ENCODE assay signal across 12 cellular contexts in genomic region chr10:43221419-43222293, GRCh38. TPM values are rescaled to one million over a fixed set of nuclear protein-coding genes. Genes with fewer than 3 reads are reported as not detected.
A peak's percentile ranks its signal among the peaks of the same experiment; 100 is the strongest.
DNase-seq lines count a peak whose midpoint lies in the region; ATAC-seq and TF ChIP-seq lines count a peak whose summit lies in the region.
"Had no signal": no experiment of that assay in that cellular context is flagged by ENCODE, and none has a peak within 500 bp of the region (broad histone marks: within the 10 kb centered on the region; RNA-seq: fewer than 3 reads in every experiment).

No MANE protein-coding gene starts in this region.

- H3K4me1 ChIP-seq in tibial artery (peaks cover 0 to 16% (median 0%) of the 10 kb centered on the region in 4 donors), GM23248 (ENCODE audit: insufficient read depth) (peaks cover 8% of the 10 kb centered on the region; the same call in 1 of the 2 replicates), esophagus squamous epithelium (no peaks in the 10 kb centered on the region)

- H4K20me1 ChIP-seq in GM23248 (ENCODE audit: insufficient read depth): no peaks in the 10 kb centered on the region

- no peaks in the 10 kb centered on the region for H3K79me2 ChIP-seq in GM23248 (ENCODE audit: insufficient read depth)

- ATAC-seq in SK-N-SH treated with all-trans-retinoic acid at 6 μM for 48 hours: peak; percentile 59; the same call in 2 of the 3 replicates

- TF ChIP-seq CTCF in tibial artery (IDR thresholded peaks at IDR 0.05): no peak
- TF ChIP-seq CTCF in esophagus squamous epithelium (IDR thresholded peaks at IDR 0.05): no peak

- in situ Hi-C loops in GM23248 (cut with MboI): no loop called here

- intact Hi-C loops in cardiac septum (cut with DNase I) (no loop called here), tibial artery (cut with DNase I; ENCODE audit: low total_unique reads) (no loop called here), esophagus squamous epithelium (cut with DNase I) (no loop called here)

- H3K4me2 ChIP-seq in GM23248 (ENCODE audit: unreplicated experiment): no peak overlapping the region

- no peaks in the 10 kb centered on the region for H3K9me3 ChIP-seq in tibial artery
- no peaks in the 10 kb centered on the region for H3K9me3 ChIP-seq in GM23248 (ENCODE audit: low read depth)
- H3K9me3 ChIP-seq in esophagus squamous epithelium: no peaks in the 10 kb centered on the region

- H3F3A ChIP-seq in GM23248 (ENCODE audit: insufficient read depth): peaks cover 7% of the 10 kb centered on the region; the same call in 1 of the 2 replicates

- DNase-seq in activated gamma-delta T cell treated with Interleukin-2 at 50 U/mL for 16 hours (peak; percentile 2), activated gamma-delta T cell (lab: John Stamatoyannopoulos, UW) (no peak), cardiac septum (ENCODE audit: low spot score) (peak; percentile 72), tibial artery (peak; percentile 7 to 47), GOT3 (lab: John Stamatoyannopoulos, UW) (no peak), GM23248 (no peak), esophagus squamous epithelium (lab: John Stamatoyannopoulos, UW) (no peak)
- DNase-seq: NCI-H1417 treated with DMSO at 0.1 percent for 48 hours; stimulated activated naive B cell treated with anti-CD40 and anti-IgM and Interleukin-4, amounts not matched to agents 10 μg/mL and 1 μg/mL and 100 μg/mL, for 72 hours had no signal

- no peak for TF ChIP-seq POLR2A in esophagus squamous epithelium (IDR thresholded peaks at IDR 0.05)

- no peak overlapping the region for H3K9ac ChIP-seq in GM23248

- H2AFZ ChIP-seq in GM23248: no peak overlapping the region

- 74 to 75% methylated on average over 20 of the region's 20 CpGs for WGBS in GM23248 (ENCODE audit: low coverage in 1 of 2, low lambda C conversion rate in 2 of 2, missing lambda C conversion rate in 2 of 2), 2 experiments
- 75 to 94% methylated on average over 11 to 14 of the region's 20 CpGs for WGBS in esophagus squamous epithelium, 2 donors

- H3K9me2 ChIP-seq in GM23248 (ENCODE audit: insufficient read depth): no peaks in the 10 kb centered on the region

- H3K27ac ChIP-seq in tibial artery (no peak overlapping the region), GM23248 (no peak overlapping the region), esophagus squamous epithelium (no peak overlapping the region)
- H3K27ac ChIP-seq: C4-2B, epithelial cell of prostate had no signal

- H3K36me3 ChIP-seq in tibial artery: no peaks in the 10 kb centered on the region
- no peaks in the 10 kb centered on the region for H3K36me3 ChIP-seq in GM23248 (ENCODE audit: low read depth)
- no peaks in the 10 kb centered on the region for H3K36me3 ChIP-seq in esophagus squamous epithelium

- H3K27me3 ChIP-seq in tibial artery (peaks cover 0 to 44% of the 10 kb centered on the region in 2 donors), GM23248 (replicated peaks; ENCODE audit: insufficient read depth) (peaks cover 21% of the 10 kb centered on the region; the same call in 1 of the 2 replicates), esophagus squamous epithelium (peaks cover 0 to 38% (median 0%) of the 10 kb centered on the region in 4 donors)

- H3K4me3 ChIP-seq in tibial artery (no peak overlapping the region), GM23248 (no peak overlapping the region), esophagus squamous epithelium (no peak overlapping the region)

TF ChIP-seq in SK-N-SH treated with all-trans-retinoic acid at 6 μM for 48 hours, 23 proteins besides CTCF, POLR2A, EP300 and RAD21:
- TF ChIP-seq ZNF565 (CRISPR knock-in tag; conservative IDR thresholded peaks at IDR 0.05; ENCODE audit: low read depth): no peak
- no peak for TF ChIP-seq OSR1 (CRISPR knock-in tag; IDR thresholded peaks at IDR 0.05)
- no peak for TF ChIP-seq RARB (CRISPR knock-in tag; IDR thresholded peaks at IDR 0.05)
- no peak for TF ChIP-seq ESRRG (CRISPR knock-in tag; IDR thresholded peaks at IDR 0.05)
- no peak for TF ChIP-seq GLIS3 (CRISPR knock-in tag; IDR thresholded peaks at IDR 0.05)
- no peak for TF ChIP-seq CREB5 (CRISPR knock-in tag; IDR thresholded peaks at IDR 0.05; ENCODE audit: low read depth)
- TF ChIP-seq PPARA (CRISPR knock-in tag; IDR thresholded peaks at IDR 0.05; ENCODE audit: borderline replicate concordance): no peak

RNA-seq across cellular contexts. Expression of gene RASGEF1A, which starts 45.2 kb away (rescaled TPM):
- total RNA-seq in cardiac septum (1.0 TPM), esophagus squamous epithelium (1 to 10 TPM in 3 of 4 donors, under 1 TPM in 1; 0.83 to 3.1 (median 2.7) TPM)
- total RNA-seq in GM23248 (2014; rRNA removed; shearing (Covaris generic)): 0.11 TPM in 1 of 2 replicates, not detected in the other
- 0.28 TPM in 1 of 2 replicates, not detected in the other for polyA plus RNA-seq in GM23248 (2016; fragmentation: Nextera tagmentation; extraction: Ambion mirVana)

Comparison
In these comparisons a context has a peak if more than half of its experiments do, and no peak if none do; other contexts are left out.
1. DNase-seq: peak in activated gamma-delta T cell treated with Interleukin-2 at 50 U/mL for 16 hours (single experiment), cardiac septum (single experiment) and tibial artery (2 of 2); none in activated gamma-delta T cell (single experiment), GOT3 (single experiment), GM23248 (single experiment) and esophagus squamous epithelium (single experiment).